Comparison of ENCODE assay signal across 8 cellular contexts in the genomic region with DNA sequence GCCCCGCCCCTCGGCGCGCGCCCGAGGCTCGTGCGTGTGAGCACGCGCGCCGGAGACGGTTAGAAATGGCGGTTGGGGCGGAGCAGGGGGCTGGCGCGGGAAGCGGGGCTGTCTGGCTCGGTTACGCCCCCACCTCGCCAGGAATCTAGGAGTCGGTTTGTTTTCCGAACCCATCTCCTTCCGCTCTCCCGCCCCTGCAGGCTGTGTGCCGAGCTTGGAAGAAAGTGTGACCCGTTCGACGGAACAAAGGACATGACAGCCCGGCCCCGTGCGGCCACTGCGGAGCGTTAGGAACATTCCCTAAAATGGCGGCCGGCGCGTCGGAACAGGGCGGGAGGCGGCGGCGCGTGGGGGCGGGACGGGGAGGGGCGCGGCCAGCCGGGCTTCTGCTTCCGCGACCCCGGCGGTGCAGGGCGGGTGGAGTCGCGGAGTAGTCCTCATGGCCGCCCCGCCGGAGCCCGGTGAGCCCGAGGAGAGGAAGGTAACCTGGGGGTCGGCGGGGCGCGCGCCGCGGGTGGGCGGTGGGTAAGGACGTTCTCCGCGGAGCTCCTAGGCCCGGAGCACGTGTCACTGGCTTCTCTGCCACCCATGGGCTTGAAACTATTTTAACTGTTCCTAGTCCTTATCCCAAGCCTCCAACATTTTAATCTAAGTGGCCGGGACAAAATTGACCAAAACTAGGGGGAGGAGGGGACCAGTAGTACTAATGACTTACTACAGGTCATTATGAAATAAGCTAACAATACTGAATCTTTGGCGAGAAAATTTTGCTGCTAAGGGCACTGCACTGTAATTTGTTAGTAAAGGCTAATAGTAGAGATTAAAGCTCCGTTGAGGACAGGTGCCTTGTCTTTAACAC. TPM values are rescaled to one million over a fixed set of nuclear protein-coding genes. Genes with fewer than 3 reads are reported as not detected.
DNase-seq lines count a peak whose midpoint lies in the region; ATAC-seq and TF ChIP-seq lines count a peak whose summit lies in the region.

A gene with protein sequence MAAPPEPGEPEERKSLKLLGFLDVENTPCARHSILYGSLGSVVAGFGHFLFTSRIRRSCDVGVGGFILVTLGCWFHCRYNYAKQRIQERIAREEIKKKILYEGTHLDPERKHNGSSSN (plus strand): TSS at position 383 of the 859 bp plus-strand sequence. CDS start 57 bp downstream, at position 440.

- H3K4me1 ChIP-seq in A673 (ENCODE audit: insufficient read depth, low read length, poor library complexity, severe bottlenecking) = peaks cover 23% of the 10 kb centered on the region

- no peaks in the 10 kb centered on the region for H3K27me3 ChIP-seq in A673 (replicated peaks; ENCODE audit: insufficient read depth, low read depth, low read length, poor library complexity)
- no peaks in the 10 kb centered on the region for H3K27me3 ChIP-seq in WERI-Rb-1 (ENCODE audit: insufficient read depth, low read depth, severe bottlenecking)

- CTCF ChIA-PET in A673 (lab: Charles Lee) = interaction anchor here (0.9 to 1.6 kb wide), 3 partner anchors 34 to 207 kb away, joined by 3 to 6 read pairs (median 3); no protein-coding TSS in a partner anchor

- peaks cover 13% of the 10 kb centered on the region for H3K36me3 ChIP-seq in A673 (ENCODE audit: insufficient read depth, low read length, poor library complexity, severe bottlenecking)
- H3K36me3 ChIP-seq in WERI-Rb-1 = peaks cover 18% of the 10 kb centered on the region

- no peak for TF ChIP-seq CTCF in A673 (conservative IDR thresholded peaks at IDR 0.05; ENCODE audit: low read depth, low read length)
- TF ChIP-seq CTCF in WERI-Rb-1 (IDR thresholded peaks at IDR 0.05; ENCODE audit: low read depth, low read length) = no peak

- no peaks in the 10 kb centered on the region for H3K9me3 ChIP-seq in A673 (ENCODE audit: low read depth, low read length, poor library complexity, severe bottlenecking)
- no peaks in the 10 kb centered on the region for H3K9me3 ChIP-seq in WERI-Rb-1 (ENCODE audit: severe bottlenecking)

- DNase-seq in A673 (ENCODE audit: low spot score) = peak; percentile 95
- peak; percentile 92 for DNase-seq in NCI-H2171 (lab: John Stamatoyannopoulos, UW)
- no peak for DNase-seq in WERI-Rb-1
- DNase-seq in caudate nucleus (lab: John Stamatoyannopoulos, UW) = peak in 58 of 61 donors; percentile 55 to 98 (median 92)
- DNase-seq in islet precursor cell = peak; percentile 97
- DNase-seq in stimulated activated CD4-positive, alpha-beta T cell treated with anti-CD3 and anti-CD28 coated beads, Interleukin-12 subunit alpha, Interleukin-12 subunit beta, amount 100 ng/mL, for 4 hours = peak; percentile 89

- POLR2A ChIA-PET in A673 (lab: Charles Lee; ENCODE audit: low non-redundant PET) = interaction anchor here (1.0 kb wide), 1 partner anchor 28 kb away, joined by 13 read pairs; no protein-coding TSS in a partner anchor

- H3K27ac ChIP-seq in A673 (ENCODE audit: low read depth, low read length, poor library complexity, severe bottlenecking) (peak within 1 kb of the TSS; percentile 97), WERI-Rb-1 (peak within 1 kb of the TSS; percentile 99), caudate nucleus (ENCODE audit: low read depth, low read length) (peak within 1 kb of the TSS; percentile 99)

- ATAC-seq in GM18519 (IDR thresholded peaks at IDR 0.05; ENCODE audit: low FRiP score, unreplicated experiment) (peak; percentile 40), HG03060 (IDR thresholded peaks at IDR 0.05; ENCODE audit: low read depth, unreplicated experiment) (peak; percentile 33)

- H3K4me3 ChIP-seq in A673 (ENCODE audit: low read depth, low read length, poor library complexity, severe bottlenecking) = peak within 1 kb of the TSS; percentile 72
- H3K4me3 ChIP-seq in WERI-Rb-1 (ENCODE audit: low read depth, low read length) = peak within 1 kb of the TSS; percentile 86

- intact Hi-C loops in A673 (cut with micrococcal nuclease; ENCODE audit: unreplicated experiment) = loop anchor here (2.0 to 10.0 kb wide), 2 partner anchors 27 to 209 kb away; no protein-coding TSS in a partner anchor

- BruUV-seq in A673 (replicated peaks; lab: Mats Ljungman, UMichigan) = no TSS peak

RNA-seq across cellular contexts. Expression of the gene that starts here (rescaled TPM):
- total RNA-seq in A673 (2021) = 48.0 and 59.0 TPM in 2 replicates
